Comparison of ENCODE assay signal across 29 cellular contexts in genomic region chr6:90193359-90193758, GRCh38.
A peak's percentile ranks its signal among the peaks of the same experiment; 100 is the strongest.
DNase-seq lines count a peak whose midpoint lies in the region; ATAC-seq and TF ChIP-seq lines count a peak whose summit lies in the region.
"Had no signal": no experiment of that assay in that cellular context is flagged by ENCODE, and none has a peak within 500 bp of the region (broad histone marks: within the 10 kb centered on the region; RNA-seq: fewer than 3 reads in every experiment).

No MANE protein-coding gene starts in this region.

- H2AFZ ChIP-seq in hepatocyte, result no peak overlapping the region
- H2AFZ ChIP-seq: neural progenitor cell had no signal

- no peaks in the 10 kb centered on the region for H3K27me3 ChIP-seq in hepatocyte
- no peaks in the 10 kb centered on the region for H3K27me3 ChIP-seq in right atrium auricular region
- no peaks in the 10 kb centered on the region for H3K27me3 ChIP-seq in aorta (ENCODE audit: control insufficient read depth in 1 of 2, insufficient read depth in 2 of 2, low read length in 1 of 2)
- H3K27me3 ChIP-seq: BLaER1 treated with 17β-estradiol and CSF1 and Interleukin-3, amounts not matched to agents 10 nM and 100 nM; heart left ventricle; neural progenitor cell; testis had no signal

- H3K27ac ChIP-seq in hepatocyte (no peak overlapping the region), right atrium auricular region (no peak overlapping the region), aorta (ENCODE audit: low read depth in 1 of 2, low read length in 2 of 2) (no peak overlapping the region)
- H3K27ac ChIP-seq: BLaER1 treated with 17β-estradiol and CSF1 and Interleukin-3, amounts not matched to agents 10 nM and 100 nM; heart left ventricle; lower lobe of right lung; neural progenitor cell; testis had no signal

- TF ChIP-seq CTCF in progenitor cell of endocrine pancreas (IDR thresholded peaks at IDR 0.05; ENCODE audit: unreplicated experiment), result no peak
- no peak for TF ChIP-seq CTCF in hepatocyte (IDR thresholded peaks at IDR 0.05; ENCODE audit: poor library complexity)
- TF ChIP-seq CTCF in right atrium auricular region (IDR thresholded peaks at IDR 0.05), result no peak

- ATAC-seq in activated T-cell treated with anti-CD3 and anti-CD28 coated beads, Interleukin-2, amount 50 U/mL, for 72 hours (replicated peaks in 1 of 2), result peak in 1 of 2 donors; percentile 27
- ATAC-seq in aorta (ENCODE audit: low FRiP score), result no peak
- ATAC-seq: heart left ventricle, lower lobe of right lung, sciatic nerve had no signal

- no peaks in the 10 kb centered on the region for H3K9me2 ChIP-seq in hepatocyte (replicated peaks; ENCODE audit: insufficient read depth)

- H3K27ac Mint-ChIP-seq in activated T-cell treated with anti-CD3 and anti-CD28 coated beads, Interleukin-2, amount 50 U/mL, for 72 hours, result peak overlapping the region; percentile 72
- peak overlapping the region; percentile 46 to 58 (median 56) for H3K27ac Mint-ChIP-seq in IgD-negative memory B cell
- peak overlapping the region; percentile 86 for H3K27ac Mint-ChIP-seq in activated naive CD8-positive, alpha-beta T cell treated with anti-CD3 and anti-CD28 coated beads for 36 hours
- H3K27ac Mint-ChIP-seq in progenitor cell of endocrine pancreas, result peak overlapping the region; percentile 80
- H3K27ac Mint-ChIP-seq: neural progenitor cell had no signal

- H3K36me3 ChIP-seq in hepatocyte (replicated peaks; ENCODE audit: insufficient read depth, low read depth) (no peaks in the 10 kb centered on the region), right atrium auricular region (no peaks in the 10 kb centered on the region), aorta (ENCODE audit: control insufficient read depth in 1 of 2, insufficient read depth in 2 of 2, low read length in 1 of 2) (no peaks in the 10 kb centered on the region)
- H3K36me3 ChIP-seq: heart left ventricle, lower lobe of right lung, neural progenitor cell had no signal

- DNase-seq in activated T-cell treated with anti-CD3 and anti-CD28 coated beads, Interleukin-2, amount 50 U/mL, for 72 hours, result no peak
- no peak for DNase-seq in activated T-cell treated with anti-CD3 and anti-CD28 coated beads, Interleukin-2, amount 50 U/mL, for 1 hour
- DNase-seq in activated naive CD8-positive, alpha-beta T cell treated with anti-CD3 and anti-CD28 coated beads for 36 hours, result no peak
- DNase-seq in progenitor cell of endocrine pancreas (ENCODE audit: low spot score, unreplicated experiment), result no peak
- DNase-seq in hepatocyte (ENCODE audit: low spot score), result no peak
- no peak for DNase-seq in right atrium auricular region (ENCODE audit: low spot score)
- DNase-seq in aorta, result no peak
- DNase-seq: activated gamma-delta T cell treated with Interleukin-2 at 50 U/mL for 16 hours; caudate nucleus; cortex of kidney; DMS79; GF-D8; H7; heart left ventricle; KBM-7; kidney glomerular epithelial cell; lower lobe of right lung; NCI-H1105; NCI-H1930; NCI-H524 treated with DMSO at 0.1 percent for 48 hours; posterior cingulate gyrus; stimulated activated CD4-positive, alpha-beta T cell treated with anti-CD3 and anti-CD28 coated beads, Interleukin-12 subunit alpha, Interleukin-12 subunit beta, amount 100 ng/mL, for 4 hours; stimulated activated CD4-positive, alpha-beta T cell treated with anti-CD3 and anti-CD28 coated beads, Interleukin-4, amount 100 ng/mL, for 1 hour; SW 1271; testis had no signal

- H3K4me3 Mint-ChIP-seq in activated T-cell treated with anti-CD3 and anti-CD28 coated beads, Interleukin-2, amount 50 U/mL, for 72 hours, result peak overlapping the region; percentile 68 to 72
- H3K4me3 Mint-ChIP-seq in IgD-negative memory B cell, result no peak overlapping the region
- H3K4me3 Mint-ChIP-seq in activated naive CD8-positive, alpha-beta T cell treated with anti-CD3 and anti-CD28 coated beads for 36 hours, result peak overlapping the region; percentile 40
- H3K4me3 Mint-ChIP-seq in progenitor cell of endocrine pancreas (ENCODE audit: low read depth), result no peak overlapping the region
- H3K4me3 Mint-ChIP-seq: neural progenitor cell had no signal

- peaks cover 16 to 33% of the 10 kb centered on the region in 2 donors for H3K36me3 Mint-ChIP-seq in activated T-cell treated with anti-CD3 and anti-CD28 coated beads, Interleukin-2, amount 50 U/mL, for 72 hours (ENCODE audit: insufficient read depth in 2 of 2)
- peaks cover 13% of the 10 kb centered on the region for H3K36me3 Mint-ChIP-seq in IgD-negative memory B cell
- H3K36me3 Mint-ChIP-seq in activated naive CD8-positive, alpha-beta T cell treated with anti-CD3 and anti-CD28 coated beads for 36 hours, result peaks cover 52% of the 10 kb centered on the region
- H3K36me3 Mint-ChIP-seq in progenitor cell of endocrine pancreas (ENCODE audit: insufficient read depth), result peaks cover 6% of the 10 kb centered on the region

- no peaks in the 10 kb centered on the region for H3K27me3 Mint-ChIP-seq in activated T-cell treated with anti-CD3 and anti-CD28 coated beads, Interleukin-2, amount 50 U/mL, for 72 hours (ENCODE audit: low read depth)
- H3K27me3 Mint-ChIP-seq in IgD-negative memory B cell (no peaks in the 10 kb centered on the region), progenitor cell of endocrine pancreas (no peaks in the 10 kb centered on the region)
- no peaks in the 10 kb centered on the region for H3K27me3 Mint-ChIP-seq in activated naive CD8-positive, alpha-beta T cell treated with anti-CD3 and anti-CD28 coated beads for 36 hours

- H4K20me1 ChIP-seq in hepatocyte (ENCODE audit: insufficient read depth, poor library complexity, severe bottlenecking), result no peaks in the 10 kb centered on the region

- no peak overlapping the region for H3K4me3 ChIP-seq in hepatocyte
- H3K4me3 ChIP-seq in right atrium auricular region, result no peak overlapping the region
- H3K4me3 ChIP-seq in aorta (ENCODE audit: low read length in 2 of 2), result no peak overlapping the region
- H3K4me3 ChIP-seq: BLaER1 treated with 17β-estradiol and CSF1 and Interleukin-3, amounts not matched to agents 10 nM and 100 nM; heart left ventricle; lower lobe of right lung; neural progenitor cell; testis had no signal

- no peak overlapping the region for H3K4me2 ChIP-seq in hepatocyte
- H3K4me2 ChIP-seq: BLaER1 treated with 17β-estradiol and CSF1 and Interleukin-3, amounts not matched to agents 10 nM and 100 nM; neural progenitor cell had no signal

- intact Hi-C loops in aorta (cut with DNase I), result no loop called here

- peaks cover 95% of the 10 kb centered on the region for H3K4me1 Mint-ChIP-seq in activated T-cell treated with anti-CD3 and anti-CD28 coated beads, Interleukin-2, amount 50 U/mL, for 72 hours (ENCODE audit: low read depth)
- H3K4me1 Mint-ChIP-seq in IgD-negative memory B cell (peaks cover 29 to 51% (median 46%) of the 10 kb centered on the region in 3 donors), progenitor cell of endocrine pancreas (ENCODE audit: low read depth) (peaks cover 14% of the 10 kb centered on the region)
- H3K4me1 Mint-ChIP-seq in activated naive CD8-positive, alpha-beta T cell treated with anti-CD3 and anti-CD28 coated beads for 36 hours, result peaks cover 78% of the 10 kb centered on the region

- H3K9me3 Mint-ChIP-seq in activated T-cell treated with anti-CD3 and anti-CD28 coated beads, Interleukin-2, amount 50 U/mL, for 72 hours, result peaks cover 2 to 6% of the 10 kb centered on the region in 2 donors
- peaks cover 0 to 4% (median 2%) of the 10 kb centered on the region in 3 donors for H3K9me3 Mint-ChIP-seq in IgD-negative memory B cell
- peaks cover 8% of the 10 kb centered on the region for H3K9me3 Mint-ChIP-seq in activated naive CD8-positive, alpha-beta T cell treated with anti-CD3 and anti-CD28 coated beads for 36 hours
- H3K9me3 Mint-ChIP-seq in progenitor cell of endocrine pancreas (ENCODE audit: low read depth), result peaks cover 4% of the 10 kb centered on the region

- H3K4me1 ChIP-seq in hepatocyte (ENCODE audit: insufficient read depth), result peaks cover 23% of the 10 kb centered on the region
- peaks cover 0 to 38% of the 10 kb centered on the region in 2 donors for H3K4me1 ChIP-seq in right atrium auricular region
- H3K4me1 ChIP-seq in aorta (ENCODE audit: control insufficient read depth in 1 of 2, insufficient read depth in 2 of 2, low read length in 2 of 2), result peaks cover 0 to 6% of the 10 kb centered on the region in 2 donors
- H3K4me1 ChIP-seq: neural progenitor cell, testis had no signal

- no peaks in the 10 kb centered on the region for H3K79me2 ChIP-seq in hepatocyte

- 91% methylated on average over 4 of the region's 4 CpGs for WGBS in hepatocyte (ENCODE audit: low lambda C conversion rate, missing lambda C conversion rate)
- 96 to 99% methylated on average over 4 of the region's 4 CpGs for WGBS in aorta, 2 donors

- no peaks in the 10 kb centered on the region for H3K9me3 ChIP-seq in hepatocyte (ENCODE audit: low read depth)
- H3K9me3 ChIP-seq in right atrium auricular region, result no peaks in the 10 kb centered on the region
- no peaks in the 10 kb centered on the region for H3K9me3 ChIP-seq in aorta (ENCODE audit: control insufficient read depth, low read length)
- H3K9me3 ChIP-seq: lower lobe of right lung, testis had no signal

Comparison
In these comparisons a context has a peak if more than half of its experiments do, and no peak if none do; other contexts are left out.
1. H3K4me3 Mint-ChIP-seq: peak in activated T-cell treated with anti-CD3 and anti-CD28 coated beads, Interleukin-2, amount 50 U/mL, for 72 hours (2 of 2) and activated naive CD8-positive, alpha-beta T cell treated with anti-CD3 and anti-CD28 coated beads for 36 hours (single experiment); none in IgD-negative memory B cell (0 of 4) and progenitor cell of endocrine pancreas (single experiment).
2. Peak in every context shown above with its lines, with median percentiles within 50 percentile points of each other: H3K27ac Mint-ChIP-seq.